Comparison of ENCODE assay signal across 19 cellular contexts in genomic region chr11:68481579-68482240, GRCh38. TPM values are rescaled to one million over a fixed set of nuclear protein-coding genes. Genes with fewer than 3 reads are reported as not detected.
DNase-seq lines count a peak whose midpoint lies in the region; ATAC-seq, FAIRE-seq and TF ChIP-seq lines count a peak whose summit lies in the region.
"Had no signal": no experiment of that assay in that cellular context is flagged by ENCODE, and none has a peak within 500 bp of the region (broad histone marks: within the 10 kb centered on the region; RNA-seq: fewer than 3 reads in every experiment).

No MANE protein-coding gene starts in this region.

- no peaks in the 10 kb centered on the region for H3K27me3 ChIP-seq in breast epithelium
- no peaks in the 10 kb centered on the region for H3K27me3 ChIP-seq in K562 (ENCODE audit: control insufficient read depth in 2 of 2, insufficient read depth in 2 of 2, low read length in 2 of 2)
- no peaks in the 10 kb centered on the region for H3K27me3 ChIP-seq in transverse colon
- H3K27me3 ChIP-seq: neutrophil had no signal

- TF ChIP-seq POLR2A in breast epithelium (IDR thresholded peaks at IDR 0.05) (no peak), K562 (conservative IDR thresholded peaks at IDR 0.05) (no peak), transverse colon (IDR thresholded peaks at IDR 0.05) (no peak)

- ATAC-seq in K562: peak; percentile 35; the same call in 1 of the 3 replicates
- ATAC-seq in HG02610 (IDR thresholded peaks at IDR 0.05; ENCODE audit: unreplicated experiment): no peak
- no peak for ATAC-seq in HG03469 (IDR thresholded peaks at IDR 0.05; ENCODE audit: unreplicated experiment)
- ATAC-seq: stimulated activated memory B cell treated with anti-CD40 and anti-IgM and Interleukin-4, amounts not matched to agents 10 μg/mL and 1 μg/mL and 100 μg/mL, for 72 hours had no signal

- TF ChIP-seq EP300 in K562 (IDR thresholded peaks at IDR 0.05; ENCODE audit: low read length): no peak
- no peak for TF ChIP-seq EP300 in transverse colon (IDR thresholded peaks at IDR 0.05; ENCODE audit: low read depth)

- H3K79me2 ChIP-seq in K562 (ENCODE audit: control insufficient read depth, insufficient read depth, low read length): peaks cover 97% of the 10 kb centered on the region

- H3K27ac Mint-ChIP-seq in MCF 10A (ENCODE audit: low read depth, unreplicated experiment): peak overlapping the region; percentile 47
- H3K27ac Mint-ChIP-seq: stimulated activated memory B cell treated with anti-CD40 and anti-IgM and Interleukin-4, amounts not matched to agents 10 μg/mL and 1 μg/mL and 100 μg/mL, for 72 hours had no signal

- in situ Hi-C loops in K562 (cut with MboI): no loop called here
- in situ Hi-C loops in transverse colon (cut with MboI; ENCODE audit: low pct_ligation_motif_present in 1 of 4, low pct_unique_long_range_greater_than_20kb in 1 of 4, low sequenced_read_pairs in 3 of 4): no loop called here

- no peaks in the 10 kb centered on the region for H3K9me1 ChIP-seq in K562 (ENCODE audit: control insufficient read depth, insufficient read depth, low read length)

- peaks cover 7% of the 10 kb centered on the region; the same call in 1 of the 2 replicates for H4K20me1 ChIP-seq in K562 (replicated peaks; ENCODE audit: control insufficient read depth, insufficient read depth, low read length)

- BruUV-seq in MCF 10A (replicated peaks; lab: Mats Ljungman, UMichigan): no TSS peak
- no TSS peak for BruUV-seq in K562 (replicated peaks; lab: Mats Ljungman, UMichigan)

- no peaks in the 10 kb centered on the region for H3K27me3 Mint-ChIP-seq in MCF 10A (ENCODE audit: insufficient read depth, unreplicated experiment)
- H3K27me3 Mint-ChIP-seq: stimulated activated memory B cell treated with anti-CD40 and anti-IgM and Interleukin-4, amounts not matched to agents 10 μg/mL and 1 μg/mL and 100 μg/mL, for 72 hours had no signal

- peaks cover 19% of the 10 kb centered on the region for H3K36me3 Mint-ChIP-seq in MCF 10A (ENCODE audit: insufficient read depth, unreplicated experiment)

- H3K4me2 ChIP-seq in K562 (ENCODE audit: insufficient read depth, low read length): no peak overlapping the region

- CTCF ChIA-PET in MCF 10A (lab: Yijun Ruan, JAX) (no interaction called here), K562 (lab: Yijun Ruan, JAX; ENCODE audit: low intra/inter-chr PET ratio) (no interaction called here)

- H2AFZ ChIP-seq in K562 (ENCODE audit: low read depth, low read length): no peak overlapping the region
- H2AFZ ChIP-seq: GM23248 had no signal

- H3K36me3 ChIP-seq in breast epithelium (no peaks in the 10 kb centered on the region), K562 (ENCODE audit: control insufficient read depth, insufficient read depth, low read length) (peaks cover 23% of the 10 kb centered on the region; the same call in 1 of the 3 replicates), transverse colon (no peaks in the 10 kb centered on the region)

- H3K4me3 ChIP-seq in breast epithelium (no peak overlapping the region), K562 (no peak overlapping the region), transverse colon (no peak overlapping the region)
- H3K4me3 ChIP-seq: GM23248 had no signal

- H3K9me3 Mint-ChIP-seq in MCF 10A (ENCODE audit: unreplicated experiment): no peaks in the 10 kb centered on the region

- TF ChIP-seq RAD21 in K562 (CRISPR knock-in tag; conservative IDR thresholded peaks at IDR 0.05 in 1 of 2, IDR thresholded peaks at IDR 0.05 in 1 of 2): no peak

- H3K4me1 ChIP-seq in breast epithelium (peaks cover 0 to 6% of the 10 kb centered on the region in 2 donors), K562 (replicated peaks in 1 of 2; ENCODE audit: control insufficient read depth in 2 of 2, insufficient read depth in 2 of 2, low read length in 2 of 2) (no peaks in the 10 kb centered on the region), transverse colon (peaks cover 6 to 51% (median 33%) of the 10 kb centered on the region in 4 donors)

- peaks cover 18% of the 10 kb centered on the region for H3K4me1 Mint-ChIP-seq in MCF 10A (ENCODE audit: insufficient read depth, unreplicated experiment)

- WGBS in K562 (ENCODE audit: insufficient coverage, low coverage, missing lambda C conversion rate): 84% methylated on average over 6 of the region's 6 CpGs
- 25 to 71% methylated on average over 1 to 6 of the region's 6 CpGs for WGBS in transverse colon (ENCODE audit: low coverage in 1 of 2), 2 donors

- H3K27ac ChIP-seq in breast epithelium: no peak overlapping the region
- no peak overlapping the region for H3K27ac ChIP-seq in K562 (ENCODE audit: extremely low read depth, low read depth, low read length)
- H3K27ac ChIP-seq in transverse colon: peak overlapping the region; percentile 22 to 58 (median 44)
- H3K27ac ChIP-seq: GM23248, neutrophil had no signal

- intact Hi-C loops in MCF 10A (cut with micrococcal nuclease) (no loop called here), breast epithelium (cut with DNase I; ENCODE audit: low total_unique reads) (no loop called here), K562 (cut with micrococcal nuclease) (no loop called here), transverse colon (cut with DNase I; ENCODE audit: low total_unique reads) (no loop called here)

- H3K4me3 Mint-ChIP-seq in MCF 10A (ENCODE audit: unreplicated experiment): no peak overlapping the region
- H3K4me3 Mint-ChIP-seq: stimulated activated memory B cell treated with anti-CD40 and anti-IgM and Interleukin-4, amounts not matched to agents 10 μg/mL and 1 μg/mL and 100 μg/mL, for 72 hours had no signal

- FAIRE-seq in K562 (lab: Jason Lieb, UNC): peak; percentile 32
- FAIRE-seq: keratinocyte, urothelium cell line had no signal

- DNase-seq in MCF 10A (ENCODE audit: unreplicated experiment): no peak
- DNase-seq in breast epithelium (ENCODE audit: low spot score in 2 of 2): no peak
- no peak for DNase-seq in K562 (ENCODE audit: extremely low read depth in 1 of 4, low spot score in 3 of 4)
- peak; percentile 16 for DNase-seq in myocyte (ENCODE audit: low read depth)
- DNase-seq in transverse colon: no peak
- no peak for DNase-seq in GF-D8 (lab: John Stamatoyannopoulos, UW)
- DNase-seq: activated CD4-positive, CD25-positive, alpha-beta regulatory T cell; effector memory CD4-positive, alpha-beta T cell; GM23248; mesendoderm; NCI-H1694; NCI-H446; SHP77 had no signal

- H3K9ac ChIP-seq in K562 (ENCODE audit: insufficient read depth in 1 of 2, low read depth in 2 of 2, low read length in 2 of 2): no peak overlapping the region
- H3K9ac ChIP-seq: GM23248 had no signal

- TF ChIP-seq CTCF in MCF 10A (IDR thresholded peaks at IDR 0.05; ENCODE audit: unreplicated experiment): no peak
- TF ChIP-seq CTCF in breast epithelium (IDR thresholded peaks at IDR 0.05): no peak
- TF ChIP-seq CTCF in K562 (IDR thresholded peaks at IDR 0.05 in 2 of 3, conservative IDR thresholded peaks at IDR 0.05 in 1 of 3; ENCODE audit: insufficient read depth in 2 of 3, low read depth in 1 of 3, low read length in 3 of 3): no peak
- TF ChIP-seq CTCF in transverse colon (IDR thresholded peaks at IDR 0.05): no peak

- POLR2A ChIA-PET in MCF 10A (lab: Yijun Ruan, JAX) (interaction anchor here (1.0 to 1.3 kb wide), 2 partner anchors 17 to 28 kb away, joined by 3 read pairs; no protein-coding TSS in a partner anchor), K562 (lab: Yijun Ruan, JAX) (interaction anchor here (0.7 to 1.0 kb wide), 2 partner anchors 11 to 18 kb away, joined by 3 read pairs; no protein-coding TSS in a partner anchor)

- H3K9me3 ChIP-seq in breast epithelium (no peaks in the 10 kb centered on the region), K562 (replicated peaks; ENCODE audit: control insufficient read depth, insufficient read depth, low read depth, low read length) (no peaks in the 10 kb centered on the region), transverse colon (no peaks in the 10 kb centered on the region)
- H3K9me3 ChIP-seq: neutrophil had no signal

TF ChIP-seq in K562, 482 proteins besides CTCF, POLR2A, EP300 and RAD21 (continues in another document):
- TF ChIP-seq ZBTB17 (CRISPR knock-in tag; IDR thresholded peaks at IDR 0.05) (no peak), PRPF4 (IDR thresholded peaks at IDR 0.05; ENCODE audit: insufficient read depth, low read depth, low read length, poor library complexity, severe bottlenecking) (no peak)

RNA-seq across cellular contexts. Expression of gene PPP6R3, which starts 21.2 kb away (rescaled TPM):
- total RNA-seq in MCF 10A (2022): 87.2 and 95.7 TPM in 2 replicates
- total RNA-seq in breast epithelium: 100 to 1,000 TPM; 113 to 227 (median 183) TPM
- total RNA-seq in K562 (2011; cell fraction: chromatin; rRNA removed; ENCODE audit: low replicate concordance): 136 and 375 TPM in 2 replicates
- total RNA-seq in K562 (2011; cell fraction: nucleolus; rRNA removed): 57.0 and 86.1 TPM in 2 replicates
- total RNA-seq in K562 (2011; cell fraction: nucleoplasm; rRNA removed): 132 and 147 TPM in 2 replicates
- 96.1 and 103 TPM in 2 replicates for total RNA-seq in K562 (2014; rRNA removed)
- 110 and 132 TPM in 2 replicates for total RNA-seq in K562 (2014; rRNA removed; fragmentation: Illumina TruSeq; extraction: Trizol)
- total RNA-seq in K562 (2015; rRNA removed; fragmentation: Illumina TruSeq; extraction: Trizol): 111 and 117 TPM in 2 replicates
- total RNA-seq in K562 (2021): 90.3 and 91.2 TPM in 2 replicates
- polyA plus RNA-seq in K562 (2011; rRNA removed): 58.4 and 75.6 TPM in 2 replicates
- 25.4 and 35.3 TPM in 2 replicates for polyA plus RNA-seq in K562 (2011; cell fraction: cytosol; rRNA removed)
- 95.8 and 111 TPM in 2 replicates for polyA plus RNA-seq in K562 (2011; cell fraction: nucleus; rRNA removed)
- polyA plus RNA-seq in K562 (2012): 45.4 and 55.1 TPM in 2 replicates
- polyA plus RNA-seq in K562 (2014; fragmentation: Illumina TruSeq; extraction: Trizol): 69.1 and 80.6 TPM in 2 replicates
- 10 to 100 TPM; 20.3 to 32.5 TPM for polyA plus RNA-seq in K562 (2014; fragmentation: Nextera tagmentation; extraction: Ambion mirVana)
- 46.7 and 48.4 TPM in 2 replicates for polyA plus RNA-seq in K562 (2014; rRNA removed)
- 179 and 197 TPM in 2 replicates for polyA minus RNA-seq in K562 (2011; rRNA and poly(A)+ RNA removed)
- polyA minus RNA-seq in K562 (2011; cell fraction: cytosol; rRNA and poly(A)+ RNA removed): 67.2 and 87.0 TPM in 2 replicates
- polyA minus RNA-seq in K562 (2011; cell fraction: nucleus; rRNA and poly(A)+ RNA removed): 114 and 187 TPM in 2 replicates
- total RNA-seq in myocyte: 101 and 113 TPM in 2 replicates
- polyA plus RNA-seq in myocyte (2012): 27.2 TPM
- 100 to 1,000 TPM in 3 of 4 donors, 10 to 100 TPM in 1; 89.8 to 158 (median 117) TPM for total RNA-seq in transverse colon

Comparison
In these comparisons a context has a peak if more than half of its experiments do, and no peak if none do; other contexts are left out.
1. H3K27ac ChIP-seq: peak in transverse colon (4 of 4); none in breast epithelium (0 of 2) and K562 (single experiment).